ENCODE assay signal across 1 cellular context in genomic region chr7:40474790-40475680, GRCh38.
A peak's percentile ranks its signal among the peaks of the same experiment; 100 is the strongest.
TF ChIP-seq lines count a peak whose summit lies in the region.

No MANE protein-coding gene starts in this region.

TF ChIP-seq in GM12878, 131 proteins besides CTCF, POLR2A, EP300 and RAD21 (continued from another document):
- TF ChIP-seq NRF1 (conservative IDR thresholded peaks at IDR 0.05; ENCODE audit: low read depth, low read length), result no peak
- TF ChIP-seq SPI1 (IDR thresholded peaks at IDR 0.05; ENCODE audit: borderline replicate concordance, insufficient read depth, low read depth, low read length), result no peak
- no peak for TF ChIP-seq RBBP5 (conservative IDR thresholded peaks at IDR 0.05)
- TF ChIP-seq STAT1 (conservative IDR thresholded peaks at IDR 0.05), result no peak
- TF ChIP-seq HDGF (IDR thresholded peaks at IDR 0.05), result no peak
- no peak; a peak in 1 of 4 replicates for TF ChIP-seq CEBPB (IDR thresholded peaks at IDR 0.05; ENCODE audit: borderline replicate concordance in 1 of 2, low read depth in 2 of 2, low read length in 2 of 2)
- TF ChIP-seq MEF2B (IDR thresholded peaks at IDR 0.05; ENCODE audit: partially characterized antibody, poor library complexity, severe bottlenecking), result no peak
- TF ChIP-seq ZNF687 (IDR thresholded peaks at IDR 0.05), result no peak
- TF ChIP-seq EGR1 (IDR thresholded peaks at IDR 0.05; ENCODE audit: borderline replicate concordance in 1 of 2, low read depth in 2 of 2, low read length in 2 of 2), result no peak
- TF ChIP-seq IRF4 (IDR thresholded peaks at IDR 0.05; ENCODE audit: low read depth, low read length), result peak; percentile 77; the same call in 1 of the 2 replicates
